In the genomic region with DNA sequence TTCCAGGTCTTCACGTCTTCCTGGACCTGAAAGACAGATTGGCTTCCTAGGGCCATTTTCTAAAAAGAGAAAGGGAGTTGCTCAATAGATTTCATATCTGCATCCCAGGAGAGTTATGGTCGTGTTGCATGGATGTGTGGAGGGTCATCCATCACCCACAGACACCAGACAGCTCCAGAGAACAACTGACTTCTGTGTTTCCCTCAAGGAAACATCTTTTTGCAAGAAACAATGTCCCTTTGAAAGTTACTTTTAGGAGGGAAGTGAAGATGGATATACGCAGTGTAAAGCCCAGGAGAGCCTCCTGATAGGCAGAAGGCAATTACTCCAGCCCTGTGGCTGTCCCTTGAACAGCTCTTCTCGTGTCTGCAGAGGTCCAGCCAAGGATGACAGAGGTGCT, we compare ENCODE assay signal across 29 cellular contexts.
"Had no signal": no experiment of that assay in that cellular context is flagged by ENCODE, and none has a peak within 500 bp of the region (broad histone marks: within the 10 kb centered on the region; RNA-seq: fewer than 3 reads in every experiment).

No MANE protein-coding gene starts in this region.

- H3K4me3 ChIP-seq: adrenal gland, body of pancreas, cardiac muscle cell, colonic mucosa, dorsolateral prefrontal cortex, gastrocnemius medialis, heart right ventricle, hepatocyte had no signal

- H2AFZ ChIP-seq: hepatocyte had no signal

- H3K79me2 ChIP-seq: hepatocyte had no signal

- H3K27me3 ChIP-seq: adrenal gland, body of pancreas, cardiac muscle cell, colonic mucosa, gastrocnemius medialis, hepatocyte had no signal

- H3K27ac ChIP-seq: body of pancreas, cardiac muscle cell, colonic mucosa, dorsolateral prefrontal cortex, gastrocnemius medialis, heart right ventricle, hepatocyte had no signal

- H3K36me3 ChIP-seq: adrenal gland, cardiac muscle cell, colonic mucosa, gastrocnemius medialis, heart right ventricle had no signal

- H3K4me1 ChIP-seq: adrenal gland, body of pancreas, colonic mucosa, gastrocnemius medialis had no signal

- H3K4me2 ChIP-seq: hepatocyte had no signal

- DNase-seq: activated CD4-positive, alpha-beta T cell treated with anti-CD3 and anti-CD28 coated beads for 36 hours; activated CD4-positive, alpha-beta T cell treated with anti-CD3 and anti-CD28 coated beads, Interleukin-2, amount 10 ng/mL, durations not matched to agents 24 days and 14 days; activated CD4-positive, alpha-beta T cell treated with anti-CD3 and anti-CD28 coated beads, Interleukin-2, amount 50 U/mL, for 48 hours; activated CD4-positive, CD25-positive, alpha-beta regulatory T cell; activated CD4-positive, CD25-positive, alpha-beta regulatory T cell treated with anti-CD3 and anti-CD28 coated beads, Interleukin-2, amount 50 U/mL, for 72 hours; activated CD8-positive, alpha-beta memory T cell treated with anti-CD3 and anti-CD28 coated beads for 24 hours; activated CD8-positive, alpha-beta T cell treated with anti-CD3 and anti-CD28 coated beads for 36 hours; activated effector memory CD4-positive, alpha-beta T cell treated with Interleukin-2 at 50 U/mL for 16 hours; activated gamma-delta T cell treated with Interleukin-2 at 50 U/mL for 16 hours; activated naive CD4-positive, alpha-beta T cell treated with Interleukin-2 at 50 U/mL for 16 hours; activated naive CD8-positive, alpha-beta T cell treated with anti-CD3 and anti-CD28 coated beads for 36 hours; activated naive CD8-positive, alpha-beta T cell treated with anti-CD3 and anti-CD28 coated beads, Interleukin-2, amount 50 U/mL, for 24 hours; activated T-cell treated with anti-CD3 and anti-CD28 coated beads, Interleukin-2, amount 50 U/mL, for 4 hours; adrenal gland; amygdala; aorta; body of pancreas; central memory CD4-positive, alpha-beta T cell; cerebellar nuclear complex; colonic mucosa; dorsolateral prefrontal cortex; effector memory CD4-positive, alpha-beta T cell; endodermal cell; foreskin fibroblast; gastrocnemius medialis; heart right ventricle; T-cell had no signal

- H3K9me3 ChIP-seq: adrenal gland, body of pancreas, colonic mucosa, gastrocnemius medialis, heart right ventricle had no signal
